19 cellular contexts compared by ENCODE assay signal in genomic region chr13:112870737-112871287, GRCh38.
DNase-seq lines count a peak whose midpoint lies in the region; ATAC-seq and TF ChIP-seq lines count a peak whose summit lies in the region.
"Had no signal": no experiment of that assay in that cellular context is flagged by ENCODE, and none has a peak within 500 bp of the region (broad histone marks: within the 10 kb centered on the region; RNA-seq: fewer than 3 reads in every experiment).

No MANE protein-coding gene starts in this region.

- H3K27me3 ChIP-seq in right atrium auricular region (no peaks in the 10 kb centered on the region), endodermal cell (ENCODE audit: control insufficient read depth, insufficient read depth, low read length, poor library complexity, severe bottlenecking) (no peaks in the 10 kb centered on the region), sigmoid colon (no peaks in the 10 kb centered on the region)

- POLR2A ChIA-PET in WTC11 (lab: Charles Lee): no interaction called here

- no peak for TF ChIP-seq EP300 in sigmoid colon (IDR thresholded peaks at IDR 0.05)

- intact Hi-C loops in left ventricle myocardium superior (cut with micrococcal nuclease): no loop called here
- intact Hi-C loops in sigmoid colon (cut with DNase I): no loop called here

- H3K4me1 ChIP-seq in right atrium auricular region (peaks cover 0 to 10% of the 10 kb centered on the region in 2 donors), endodermal cell (ENCODE audit: control insufficient read depth, insufficient read depth, low read length) (no peaks in the 10 kb centered on the region), sigmoid colon (peaks cover 0 to 6% (median 6%) of the 10 kb centered on the region in 4 donors)
- H3K4me1 ChIP-seq: HAP-1 had no signal

- H3K27me3 Mint-ChIP-seq in WTC11 (ENCODE audit: low read depth) (no peaks in the 10 kb centered on the region), endodermal cell (ENCODE audit: insufficient read depth) (no peaks in the 10 kb centered on the region)

- 93 to 96% methylated on average over 25 to 28 of the region's 28 CpGs for WGBS in endodermal cell (ENCODE audit: insufficient coverage in 1 of 2, insufficient read length in 1 of 2), 2 experiments
- 90 to 92% methylated on average over 28 of the region's 28 CpGs for WGBS in sigmoid colon, 2 donors

- peaks cover 61% of the 10 kb centered on the region for H3K36me3 Mint-ChIP-seq in WTC11
- peaks cover 75% of the 10 kb centered on the region for H3K36me3 Mint-ChIP-seq in endodermal cell (ENCODE audit: low read depth)

- peaks cover 5% of the 10 kb centered on the region; the same call in 1 of the 2 replicates for H3K4me1 Mint-ChIP-seq in WTC11
- peaks cover 3% of the 10 kb centered on the region for H3K4me1 Mint-ChIP-seq in endodermal cell

- TF ChIP-seq POLR2A in sigmoid colon (IDR thresholded peaks at IDR 0.05): no peak

- H3K36me3 ChIP-seq in right atrium auricular region (peaks cover 11% of the 10 kb centered on the region), endodermal cell (ENCODE audit: control insufficient read depth, insufficient read depth, low read length) (peaks cover 84% of the 10 kb centered on the region), sigmoid colon (peaks cover 0 to 33% (median 0%) of the 10 kb centered on the region in 4 donors)

- CTCF ChIA-PET in WTC11 (lab: Charles Lee): no interaction called here

- H3K9ac ChIP-seq in endodermal cell (ENCODE audit: extremely low read depth, low read length, poor library complexity, severe bottlenecking): no peak overlapping the region

- no peak for ATAC-seq in left ventricle myocardium superior
- no peak for ATAC-seq in WTC11
- ATAC-seq: Right ventricle myocardium inferior had no signal

- DNase-seq in left ventricle myocardium superior (peak; percentile 15), right atrium auricular region (ENCODE audit: low spot score) (no peak), WTC11 (ENCODE audit: low spot score) (no peak), endodermal cell (no peak), sigmoid colon (peak; percentile 48), COR-L47 (lab: John Stamatoyannopoulos, UW) (no peak), epidermal melanocyte (ENCODE audit: insufficient read length, low spot score) (no peak), NCI-H1105 (lab: John Stamatoyannopoulos, UW) (no peak)
- DNase-seq: ACHN; C1 segment of cervical spinal cord; CD8-positive, alpha-beta memory T cell; DMS79; NCI-H1105 treated with DMSO at 0.1 percent for 48 hours; NCI-H187; NCI-H2107; NCI-H510A; NCI-H774 had no signal

- H3K9me3 Mint-ChIP-seq in WTC11 (peaks cover 6% of the 10 kb centered on the region; the same call in 1 of the 2 replicates), endodermal cell (peaks cover 26% of the 10 kb centered on the region)

- H3K4me3 ChIP-seq in right atrium auricular region: no peak overlapping the region
- no peak overlapping the region for H3K4me3 ChIP-seq in endodermal cell (ENCODE audit: low read length)
- H3K4me3 ChIP-seq in sigmoid colon: no peak overlapping the region
- H3K4me3 ChIP-seq: HAP-1 had no signal

- H3K4me3 Mint-ChIP-seq in WTC11 (no peak overlapping the region), endodermal cell (no peak overlapping the region)
- H3K4me3 Mint-ChIP-seq: CD8-positive, alpha-beta memory T cell had no signal

- peak overlapping the region; percentile 72; the same call in 1 of the 2 replicates for H3K27ac Mint-ChIP-seq in WTC11
- no peak overlapping the region for H3K27ac Mint-ChIP-seq in endodermal cell
- H3K27ac Mint-ChIP-seq: CD8-positive, alpha-beta memory T cell had no signal

- H3K9me3 ChIP-seq in right atrium auricular region (no peaks in the 10 kb centered on the region), endodermal cell (ENCODE audit: control insufficient read depth, low read length) (peaks cover 33% of the 10 kb centered on the region), sigmoid colon (no peaks in the 10 kb centered on the region)
- H3K9me3 ChIP-seq: HAP-1 had no signal

- no peak overlapping the region for H3K27ac ChIP-seq in right atrium auricular region
- peak overlapping the region; percentile 13 for H3K27ac ChIP-seq in endodermal cell (ENCODE audit: low read depth, low read length)
- H3K27ac ChIP-seq in sigmoid colon: no peak overlapping the region

- no peak for TF ChIP-seq CTCF in right atrium auricular region (IDR thresholded peaks at IDR 0.05)
- TF ChIP-seq CTCF in WTC11 (IDR thresholded peaks at IDR 0.05): no peak
- no peak for TF ChIP-seq CTCF in endodermal cell (conservative IDR thresholded peaks at IDR 0.05)
- no peak for TF ChIP-seq CTCF in sigmoid colon (IDR thresholded peaks at IDR 0.05)

TF ChIP-seq in WTC11, 78 proteins besides CTCF, POLR2A, EP300 and RAD21 (continues in another document):
- TF ChIP-seq E2F5 (CRISPR knock-in tag; IDR thresholded peaks at IDR 0.05): no peak
- TF ChIP-seq, protein P1, sequence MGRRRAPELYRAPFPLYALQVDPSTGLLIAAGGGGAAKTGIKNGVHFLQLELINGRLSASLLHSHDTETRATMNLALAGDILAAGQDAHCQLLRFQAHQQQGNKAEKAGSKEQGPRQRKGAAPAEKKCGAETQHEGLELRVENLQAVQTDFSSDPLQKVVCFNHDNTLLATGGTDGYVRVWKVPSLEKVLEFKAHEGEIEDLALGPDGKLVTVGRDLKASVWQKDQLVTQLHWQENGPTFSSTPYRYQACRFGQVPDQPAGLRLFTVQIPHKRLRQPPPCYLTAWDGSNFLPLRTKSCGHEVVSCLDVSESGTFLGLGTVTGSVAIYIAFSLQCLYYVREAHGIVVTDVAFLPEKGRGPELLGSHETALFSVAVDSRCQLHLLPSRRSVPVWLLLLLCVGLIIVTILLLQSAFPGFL (CRISPR knock-in tag; IDR thresholded peaks at IDR 0.05; ENCODE audit: borderline replicate concordance): no peak
- no peak for TF ChIP-seq FOXK1 (CRISPR knock-in tag; IDR thresholded peaks at IDR 0.05)
- no peak for TF ChIP-seq GRHL2 (CRISPR knock-in tag; IDR thresholded peaks at IDR 0.05; ENCODE audit: insufficient replicate concordance, severe bottlenecking)
- no peak for TF ChIP-seq FOXJ3 (CRISPR knock-in tag; IDR thresholded peaks at IDR 0.05; ENCODE audit: borderline replicate concordance)
- no peak for TF ChIP-seq ATF2 (CRISPR knock-in tag; IDR thresholded peaks at IDR 0.05; ENCODE audit: borderline replicate concordance, low read depth)
- no peak for TF ChIP-seq NFYB (CRISPR knock-in tag; conservative IDR thresholded peaks at IDR 0.05; ENCODE audit: low read depth)
- no peak for TF ChIP-seq KAT7 (CRISPR knock-in tag; IDR thresholded peaks at IDR 0.05; ENCODE audit: borderline replicate concordance)
- no peak for TF ChIP-seq GTF2I (CRISPR knock-in tag; conservative IDR thresholded peaks at IDR 0.05)
- no peak for TF ChIP-seq ZNF425 (CRISPR knock-in tag; conservative IDR thresholded peaks at IDR 0.05)
- TF ChIP-seq TEAD1 (CRISPR knock-in tag; IDR thresholded peaks at IDR 0.05): no peak
- no peak for TF ChIP-seq SP1 (CRISPR knock-in tag; conservative IDR thresholded peaks at IDR 0.05)
- TF ChIP-seq NR2C2 (CRISPR knock-in tag; IDR thresholded peaks at IDR 0.05): no peak
- TF ChIP-seq EMX1 (CRISPR knock-in tag; IDR thresholded peaks at IDR 0.05): no peak
- no peak for TF ChIP-seq ZNF396 (CRISPR knock-in tag; IDR thresholded peaks at IDR 0.05; ENCODE audit: borderline replicate concordance)

Comparison
In these comparisons a context has a peak if more than half of its experiments do, and no peak if none do; other contexts are left out.
1. DNase-seq: peak in left ventricle myocardium superior (single experiment) and sigmoid colon (single experiment); none in right atrium auricular region (single experiment), WTC11 (single experiment), endodermal cell (single experiment), COR-L47 (single experiment), epidermal melanocyte (single experiment) and NCI-H1105 (single experiment).